9 cellular contexts compared by ENCODE assay signal in genomic region chr3:2156244-2156847, GRCh38. TPM values are rescaled to one million over a fixed set of nuclear protein-coding genes. Genes with fewer than 3 reads are reported as not detected.
A peak's percentile ranks its signal among the peaks of the same experiment; 100 is the strongest.
DNase-seq lines count a peak whose midpoint lies in the region; ATAC-seq lines count a peak whose summit lies in the region.
"Had no signal": no experiment of that assay in that cellular context is flagged by ENCODE, and none has a peak within 500 bp of the region (broad histone marks: within the 10 kb centered on the region; RNA-seq: fewer than 3 reads in every experiment).

No MANE protein-coding gene starts in this region.

- H3K36me3 Mint-ChIP-seq in stimulated activated naive B cell treated with anti-CD40 and anti-IgM and Interleukin-4, amounts not matched to agents 10 μg/mL and 1 μg/mL and 100 μg/mL, for 72 hours, result no peaks in the 10 kb centered on the region

- DNase-seq in DMS 273 (lab: John Stamatoyannopoulos, UW; ENCODE audit: unreplicated experiment), result peak; percentile 52
- no peak for DNase-seq in DMS 273 treated with DMSO at 0.1 percent for 48 hours (lab: John Stamatoyannopoulos, UW)
- peak; percentile 69 for DNase-seq in SK-MEL-5 (ENCODE audit: low read depth, low spot score)
- peak in 1 of 2 donors; percentile 19 for DNase-seq in left colon
- DNase-seq in NCI-H187 (lab: John Stamatoyannopoulos, UW), result no peak
- no peak for DNase-seq in stimulated activated naive B cell treated with anti-CD40 and anti-IgM and Interleukin-4, amounts not matched to agents 10 μg/mL and 1 μg/mL and 100 μg/mL, for 72 hours

- no peaks in the 10 kb centered on the region for H3K4me1 Mint-ChIP-seq in stimulated activated naive B cell treated with anti-CD40 and anti-IgM and Interleukin-4, amounts not matched to agents 10 μg/mL and 1 μg/mL and 100 μg/mL, for 72 hours

- no peak overlapping the region for H3K27ac Mint-ChIP-seq in stimulated activated naive B cell treated with anti-CD40 and anti-IgM and Interleukin-4, amounts not matched to agents 10 μg/mL and 1 μg/mL and 100 μg/mL, for 72 hours
- H3K27ac Mint-ChIP-seq: T-helper 1 cell treated with Interleukin-12 subunit alpha and Interleukin-12 subunit beta and Interleukin-4 antibody, amounts not matched to agents 30 μg/mL and 1 μg/mL, for 36 hours had no signal

- no peaks in the 10 kb centered on the region for H3K9me3 Mint-ChIP-seq in stimulated activated naive B cell treated with anti-CD40 and anti-IgM and Interleukin-4, amounts not matched to agents 10 μg/mL and 1 μg/mL and 100 μg/mL, for 72 hours
- H3K9me3 Mint-ChIP-seq: T-helper 1 cell treated with Interleukin-12 subunit alpha and Interleukin-12 subunit beta and Interleukin-4 antibody, amounts not matched to agents 30 μg/mL and 1 μg/mL, for 36 hours had no signal

- H3K4me3 Mint-ChIP-seq in stimulated activated naive B cell treated with anti-CD40 and anti-IgM and Interleukin-4, amounts not matched to agents 10 μg/mL and 1 μg/mL and 100 μg/mL, for 72 hours, result no peak overlapping the region
- H3K4me3 Mint-ChIP-seq: T-helper 1 cell treated with Interleukin-12 subunit alpha and Interleukin-12 subunit beta and Interleukin-4 antibody, amounts not matched to agents 30 μg/mL and 1 μg/mL, for 36 hours had no signal

- intact Hi-C loops in left colon (cut with DNase I, micrococcal nuclease), result no loop called here

- no peaks in the 10 kb centered on the region for H3K27me3 Mint-ChIP-seq in stimulated activated naive B cell treated with anti-CD40 and anti-IgM and Interleukin-4, amounts not matched to agents 10 μg/mL and 1 μg/mL and 100 μg/mL, for 72 hours

- ATAC-seq in HG02623 (IDR thresholded peaks at IDR 0.05; ENCODE audit: unreplicated experiment) (peak; percentile 66), left colon (peak; percentile 75), GM19324 (IDR thresholded peaks at IDR 0.05; ENCODE audit: low FRiP score, unreplicated experiment) (no peak)
- no peak for ATAC-seq in stimulated activated naive B cell treated with anti-CD40 and anti-IgM and Interleukin-4, amounts not matched to agents 10 μg/mL and 1 μg/mL and 100 μg/mL, for 72 hours (replicated peaks)

- in situ Hi-C loops in SK-MEL-5 (cut with HindIII; ENCODE audit: low pct_unique_long_range_greater_than_20kb, low sequenced_read_pairs), result no loop called here

RNA-seq across cellular contexts. Expression of gene CNTN4, which starts 57.7 kb away (rescaled TPM):
- total RNA-seq in SK-MEL-5 (2014; rRNA removed; shearing (Covaris generic)), result not detected in 2 replicates
- 0.24 and 0.57 TPM in 2 replicates for polyA plus RNA-seq in SK-MEL-5 (2015; cell fraction: cytosol; rRNA removed)
- polyA plus RNA-seq in SK-MEL-5 (2015; cell fraction: nucleus; rRNA removed), result 0.18 TPM in 1 of 2 replicates, not detected in the other
- total RNA-seq in left colon, result 10 to 100 TPM in 1 of 2 donors, 1 to 10 TPM in 1; 9.1 to 16.8 TPM

Comparison
In these comparisons a context has a peak if more than half of its experiments do, and no peak if none do; other contexts are left out.
1. DNase-seq: peak in DMS 273 (single experiment) and SK-MEL-5 (single experiment); none in DMS 273 treated with DMSO at 0.1 percent for 48 hours (single experiment), NCI-H187 (0 of 2) and stimulated activated naive B cell treated with anti-CD40 and anti-IgM and Interleukin-4, amounts not matched to agents 10 μg/mL and 1 μg/mL and 100 μg/mL, for 72 hours (single experiment).
2. ATAC-seq: peak in HG02623 (single experiment) and left colon (single experiment); none in stimulated activated naive B cell treated with anti-CD40 and anti-IgM and Interleukin-4, amounts not matched to agents 10 μg/mL and 1 μg/mL and 100 μg/mL, for 72 hours (0 of 2) and GM19324 (single experiment).
3. RNA of gene CNTN4, which starts 57.7 kb away (total RNA-seq): 9.1 to 16.8 TPM in left colon; not detected in SK-MEL-5; every median in the first group is over 10 times any median in the second.